ENCODE assay signal across 21 cellular contexts in the genomic region with DNA sequence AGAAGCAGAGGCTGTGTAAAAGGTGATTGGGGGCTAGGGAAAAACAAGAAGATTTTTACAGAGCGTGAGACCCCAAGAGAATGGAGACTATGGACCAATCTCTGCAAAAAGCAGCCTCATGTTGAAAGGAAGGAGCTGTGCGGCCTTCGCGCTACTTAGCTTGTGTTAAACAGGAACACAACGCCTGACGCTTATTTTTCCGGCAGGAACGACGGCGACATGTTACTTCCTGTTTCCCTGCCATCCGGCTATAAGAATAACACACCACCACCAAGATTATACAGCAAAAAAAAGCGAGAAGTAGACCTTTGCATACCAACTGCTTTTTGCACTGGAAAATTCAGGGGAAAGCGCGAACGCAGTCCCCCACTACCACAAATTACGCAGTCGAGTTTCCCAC.
DNase-seq lines count a peak whose midpoint lies in the region; ATAC-seq and TF ChIP-seq lines count a peak whose summit lies in the region.
"Had no signal": no experiment of that assay in that cellular context is flagged by ENCODE, and none has a peak within 500 bp of the region (broad histone marks: within the 10 kb centered on the region; RNA-seq: fewer than 3 reads in every experiment).

No MANE protein-coding gene starts in this region.

- peaks cover 4% of the 10 kb centered on the region for H3K9me3 Mint-ChIP-seq in T-helper 2 cell treated with Interferon-gamma antibody and Interleukin-4, amounts not matched to agents 5 μg/mL and 100 μg/mL, for 36 hours
- H3K9me3 Mint-ChIP-seq: activated T-cell treated with anti-CD3 and anti-CD28 coated beads, Interleukin-2, amount 50 U/mL, for 24 hours had no signal

- no peak for TF ChIP-seq CTCF in left ventricle myocardium inferior (IDR thresholded peaks at IDR 0.05; ENCODE audit: borderline replicate concordance)

- no peak for DNase-seq in left ventricle myocardium inferior
- no peak for DNase-seq in Right ventricle myocardium inferior (ENCODE audit: missing footprints)
- DNase-seq in T-helper 2 cell treated with Interferon-gamma antibody and Interleukin-4, amounts not matched to agents 5 μg/mL and 100 μg/mL, for 36 hours (ENCODE audit: low spot score), result no peak
- no peak for DNase-seq in mesenteric fat pad (ENCODE audit: low spot score)
- no peak for DNase-seq in hippocampal formation (lab: John Stamatoyannopoulos, UW)
- no peak for DNase-seq in germinal center (ENCODE audit: low spot score)
- DNase-seq: activated T-cell treated with anti-CD3 and anti-CD28 coated beads, Interleukin-2, amount 50 U/mL, for 24 hours; amygdala; MG63; mucosa of descending colon; NCI-H2081 treated with DMSO at 0.1 percent for 48 hours; NCI-H82; ovary; uterus had no signal

- H3K9me3 ChIP-seq in left ventricle myocardium inferior (replicated peaks), result no peaks in the 10 kb centered on the region
- H3K9me3 ChIP-seq: gastroesophageal sphincter, mucosa of descending colon, uterus had no signal

- peak overlapping the region; percentile 30 for H3K4me3 ChIP-seq in left ventricle myocardium inferior
- H3K4me3 ChIP-seq in iPS-11a (ENCODE audit: low read depth, low read length), result peak overlapping the region; percentile 35
- H3K4me3 ChIP-seq: gastroesophageal sphincter, MG63, mucosa of descending colon, ovary, uterus had no signal

- H3K27ac Mint-ChIP-seq in T-helper 2 cell treated with Interferon-gamma antibody and Interleukin-4, amounts not matched to agents 5 μg/mL and 100 μg/mL, for 36 hours, result no peak overlapping the region
- H3K27ac Mint-ChIP-seq: activated T-cell treated with anti-CD3 and anti-CD28 coated beads, Interleukin-2, amount 50 U/mL, for 24 hours; stimulated activated memory B cell treated with anti-CD40 and anti-IgM and Interleukin-4, amounts not matched to agents 10 μg/mL and 1 μg/mL and 100 μg/mL, for 72 hours had no signal

- ATAC-seq in Right ventricle myocardium inferior, result no peak
- ATAC-seq in GM19324 (IDR thresholded peaks at IDR 0.05; ENCODE audit: low FRiP score, unreplicated experiment), result no peak
- ATAC-seq: gastroesophageal sphincter; HCT116; HepG2; mucosa of descending colon; stimulated activated memory B cell treated with anti-CD40 and anti-IgM and Interleukin-4, amounts not matched to agents 10 μg/mL and 1 μg/mL and 100 μg/mL, for 72 hours had no signal

- intact Hi-C loops in left ventricle myocardium inferior (cut with micrococcal nuclease), result no loop called here
- intact Hi-C loops in Right ventricle myocardium inferior (cut with DNase I), result no loop called here

- H3K4me1 Mint-ChIP-seq in T-helper 2 cell treated with Interferon-gamma antibody and Interleukin-4, amounts not matched to agents 5 μg/mL and 100 μg/mL, for 36 hours (ENCODE audit: low read depth), result peaks cover 10% of the 10 kb centered on the region

- H3K36me3 ChIP-seq in left ventricle myocardium inferior, result no peaks in the 10 kb centered on the region
- H3K36me3 ChIP-seq: gastroesophageal sphincter, MG63, ovary, uterus had no signal

- peaks cover 88% of the 10 kb centered on the region for H3K27me3 ChIP-seq in left ventricle myocardium inferior (ENCODE audit: low read depth)
- H3K27me3 ChIP-seq: ovary, uterus had no signal

- peaks cover 62% of the 10 kb centered on the region for H3K27me3 Mint-ChIP-seq in T-helper 2 cell treated with Interferon-gamma antibody and Interleukin-4, amounts not matched to agents 5 μg/mL and 100 μg/mL, for 36 hours (ENCODE audit: low read depth)

- H3K36me3 Mint-ChIP-seq in T-helper 2 cell treated with Interferon-gamma antibody and Interleukin-4, amounts not matched to agents 5 μg/mL and 100 μg/mL, for 36 hours (ENCODE audit: low read depth), result no peaks in the 10 kb centered on the region
- H3K36me3 Mint-ChIP-seq: stimulated activated memory B cell treated with anti-CD40 and anti-IgM and Interleukin-4, amounts not matched to agents 10 μg/mL and 1 μg/mL and 100 μg/mL, for 72 hours had no signal

- no peak overlapping the region for H3K27ac ChIP-seq in left ventricle myocardium inferior (replicated peaks)
- H3K27ac ChIP-seq: epithelial cell of prostate, gastroesophageal sphincter, ovary, uterus had no signal

- no peaks in the 10 kb centered on the region for H3K4me1 ChIP-seq in left ventricle myocardium inferior
- H3K4me1 ChIP-seq: gastroesophageal sphincter, uterus had no signal

- H3K4me3 Mint-ChIP-seq in T-helper 2 cell treated with Interferon-gamma antibody and Interleukin-4, amounts not matched to agents 5 μg/mL and 100 μg/mL, for 36 hours, result peak overlapping the region; percentile 60
- H3K4me3 Mint-ChIP-seq: activated T-cell treated with anti-CD3 and anti-CD28 coated beads, Interleukin-2, amount 50 U/mL, for 24 hours had no signal
